ENCODE assay signal across 17 cellular contexts in genomic region chr1:107862064-107862463, GRCh38.
DNase-seq lines count a peak whose midpoint lies in the region; ATAC-seq and TF ChIP-seq lines count a peak whose summit lies in the region.
"Had no signal": no experiment of that assay in that cellular context is flagged by ENCODE, and none has a peak within 500 bp of the region (broad histone marks: within the 10 kb centered on the region; RNA-seq: fewer than 3 reads in every experiment).

No MANE protein-coding gene starts in this region.

- POLR2A ChIA-PET in WTC11 (lab: Charles Lee): no interaction called here

- peaks cover 13% of the 10 kb centered on the region for H3K36me3 Mint-ChIP-seq in WTC11
- peaks cover 2% of the 10 kb centered on the region for H3K36me3 Mint-ChIP-seq in activated CD8-positive, alpha-beta memory T cell treated with anti-CD3 and anti-CD28 coated beads, Interleukin-2, amount 10 ng/mL, durations not matched to agents 7 days and 5 days

- peaks cover 39% of the 10 kb centered on the region for H3K4me1 ChIP-seq in DOHH2 (ENCODE audit: control insufficient read depth, low read length)
- no peaks in the 10 kb centered on the region for H3K4me1 ChIP-seq in mucosa of descending colon (ENCODE audit: low read depth)
- H3K4me1 ChIP-seq: esophagus squamous epithelium had no signal

- no peaks in the 10 kb centered on the region for H3K9me2 ChIP-seq in DOHH2 (replicated peaks; ENCODE audit: control insufficient read depth, low read length)

- no peaks in the 10 kb centered on the region for H4K20me1 ChIP-seq in DOHH2 (ENCODE audit: control insufficient read depth, insufficient read depth, low read depth, low read length)

- intact Hi-C loops in mucosa of descending colon (cut with DNase I, micrococcal nuclease): no loop called here

- peak; percentile 34; the same call in 1 of the 2 replicates for ATAC-seq in WTC11
- ATAC-seq in mucosa of descending colon: peak; percentile 26
- ATAC-seq in activated CD8-positive, alpha-beta memory T cell treated with anti-CD3 and anti-CD28 coated beads, Interleukin-2, amount 10 ng/mL, durations not matched to agents 7 days and 5 days: no peak
- no peak for ATAC-seq in HG02642 (IDR thresholded peaks at IDR 0.05; ENCODE audit: poor library complexity, unreplicated experiment)
- ATAC-seq: activated T-cell treated with anti-CD3 and anti-CD28 coated beads, Interleukin-2, amount 50 U/mL, for 4 hours had no signal

- H3K27me3 ChIP-seq in DOHH2 (ENCODE audit: control insufficient read depth, low read length): no peaks in the 10 kb centered on the region
- H3K27me3 ChIP-seq: esophagus squamous epithelium, heart right ventricle had no signal

- H3F3A ChIP-seq in DOHH2 (ENCODE audit: control insufficient read depth, insufficient read depth): no peaks in the 10 kb centered on the region

- peak overlapping the region; percentile 42 for H3K27ac ChIP-seq in DOHH2 (ENCODE audit: low read depth, low read length)
- H3K27ac ChIP-seq: esophagus squamous epithelium, heart right ventricle, skin epidermis had no signal

- no peak overlapping the region for H3K27ac Mint-ChIP-seq in WTC11
- H3K27ac Mint-ChIP-seq in activated CD8-positive, alpha-beta memory T cell treated with anti-CD3 and anti-CD28 coated beads, Interleukin-2, amount 10 ng/mL, durations not matched to agents 7 days and 5 days: no peak overlapping the region
- H3K27ac Mint-ChIP-seq: activated CD4-positive, alpha-beta T cell treated with anti-CD3 and anti-CD28 coated beads, Interleukin-2, amount 10 ng/mL, durations not matched to agents 7 days and 5 days had no signal

- H3K4me3 ChIP-seq in DOHH2 (ENCODE audit: low read length) (peak overlapping the region; percentile 39), mucosa of descending colon (no peak overlapping the region)
- H3K4me3 ChIP-seq: esophagus squamous epithelium, heart right ventricle, skin epidermis had no signal

- DNase-seq in KG1 (lab: John Stamatoyannopoulos, UW): peak; percentile 43
- no peak for DNase-seq in WTC11 (ENCODE audit: low spot score)
- DNase-seq in mucosa of descending colon: no peak
- DNase-seq in NCI-H526 (lab: John Stamatoyannopoulos, UW): no peak
- no peak for DNase-seq in activated CD8-positive, alpha-beta memory T cell treated with anti-CD3 and anti-CD28 coated beads, Interleukin-2, amount 10 ng/mL, durations not matched to agents 7 days and 5 days
- DNase-seq in stimulated activated CD4-positive, alpha-beta T cell treated with anti-CD3 and anti-CD28 coated beads, Interleukin-1b, Interleukin-23, amount 100 ng/mL, for 48 hours: no peak
- DNase-seq: activated CD4-positive, alpha-beta T cell treated with anti-CD3 and anti-CD28 coated beads, Interleukin-2, amount 10 ng/mL, durations not matched to agents 7 days and 5 days; activated T-cell treated with anti-CD3 and anti-CD28 coated beads, Interleukin-2, amount 50 U/mL, for 4 hours; esophagus squamous epithelium; heart right ventricle; kidney glomerular epithelial cell; stimulated activated naive CD4-positive, alpha-beta T cell; trophoblast cell had no signal

- peaks cover 20% of the 10 kb centered on the region for H3K9me3 Mint-ChIP-seq in WTC11
- no peaks in the 10 kb centered on the region for H3K9me3 Mint-ChIP-seq in activated CD8-positive, alpha-beta memory T cell treated with anti-CD3 and anti-CD28 coated beads, Interleukin-2, amount 10 ng/mL, durations not matched to agents 7 days and 5 days (ENCODE audit: low read depth)
- H3K9me3 Mint-ChIP-seq: activated T-cell treated with anti-CD3 and anti-CD28 coated beads, Interleukin-2, amount 50 U/mL, for 4 hours had no signal

- H3K9me3 ChIP-seq in DOHH2 (ENCODE audit: control insufficient read depth, insufficient read depth, low read length) (no peaks in the 10 kb centered on the region), mucosa of descending colon (no peaks in the 10 kb centered on the region)
- H3K9me3 ChIP-seq: esophagus squamous epithelium had no signal

- no peak overlapping the region for H3K4me3 Mint-ChIP-seq in WTC11
- H3K4me3 Mint-ChIP-seq in activated CD8-positive, alpha-beta memory T cell treated with anti-CD3 and anti-CD28 coated beads, Interleukin-2, amount 10 ng/mL, durations not matched to agents 7 days and 5 days: no peak overlapping the region
- H3K4me3 Mint-ChIP-seq: activated CD4-positive, alpha-beta T cell treated with anti-CD3 and anti-CD28 coated beads, Interleukin-2, amount 10 ng/mL, durations not matched to agents 7 days and 5 days; activated T-cell treated with anti-CD3 and anti-CD28 coated beads, Interleukin-2, amount 50 U/mL, for 4 hours had no signal

- H3K4me2 ChIP-seq in DOHH2 (ENCODE audit: low read length): peak overlapping the region; percentile 47

- no peaks in the 10 kb centered on the region for H3K36me3 ChIP-seq in DOHH2 (ENCODE audit: control insufficient read depth, low read length)
- H3K36me3 ChIP-seq in mucosa of descending colon (ENCODE audit: low read depth): no peaks in the 10 kb centered on the region
- H3K36me3 ChIP-seq: esophagus squamous epithelium, heart right ventricle had no signal

- H3K79me2 ChIP-seq in DOHH2 (ENCODE audit: control insufficient read depth, low read length): no peaks in the 10 kb centered on the region

- peaks cover 61% of the 10 kb centered on the region for H3K4me1 Mint-ChIP-seq in WTC11
- peaks cover 22% of the 10 kb centered on the region for H3K4me1 Mint-ChIP-seq in activated CD8-positive, alpha-beta memory T cell treated with anti-CD3 and anti-CD28 coated beads, Interleukin-2, amount 10 ng/mL, durations not matched to agents 7 days and 5 days

- no peaks in the 10 kb centered on the region; the same call in 1 of the 2 replicates for H3K27me3 Mint-ChIP-seq in WTC11 (ENCODE audit: low read depth)
- no peaks in the 10 kb centered on the region for H3K27me3 Mint-ChIP-seq in activated CD8-positive, alpha-beta memory T cell treated with anti-CD3 and anti-CD28 coated beads, Interleukin-2, amount 10 ng/mL, durations not matched to agents 7 days and 5 days
- H3K27me3 Mint-ChIP-seq: activated CD4-positive, alpha-beta T cell treated with anti-CD3 and anti-CD28 coated beads, Interleukin-2, amount 10 ng/mL, durations not matched to agents 7 days and 5 days; IgD-negative memory B cell had no signal

- TF ChIP-seq CTCF in DOHH2 (IDR thresholded peaks at IDR 0.05; ENCODE audit: low read depth, low read length, poor library complexity, severe bottlenecking) (no peak), WTC11 (IDR thresholded peaks at IDR 0.05) (no peak), mucosa of descending colon (IDR thresholded peaks at IDR 0.05) (no peak)

- CTCF ChIA-PET in WTC11 (lab: Charles Lee): no interaction called here
- CTCF ChIA-PET in activated CD8-positive, alpha-beta memory T cell treated with anti-CD3 and anti-CD28 coated beads, Interleukin-2, amount 10 ng/mL, durations not matched to agents 7 days and 5 days (lab: Charles Lee): no interaction called here

TF ChIP-seq in WTC11, 78 proteins besides CTCF, POLR2A, EP300 and RAD21:
- TF ChIP-seq MAX (CRISPR knock-in tag; IDR thresholded peaks at IDR 0.05) (no peak), ERG (CRISPR knock-in tag; IDR thresholded peaks at IDR 0.05) (no peak), TP53 (CRISPR knock-in tag; IDR thresholded peaks at IDR 0.05) (no peak), NFATC4 (CRISPR knock-in tag; IDR thresholded peaks at IDR 0.05) (no peak), CREB1 (CRISPR knock-in tag; IDR thresholded peaks at IDR 0.05) (no peak)

Comparison
In these comparisons a context has a peak if more than half of its experiments do, and no peak if none do; other contexts are left out.
1. ATAC-seq: peak in WTC11 (single experiment) and mucosa of descending colon (single experiment); none in activated CD8-positive, alpha-beta memory T cell treated with anti-CD3 and anti-CD28 coated beads, Interleukin-2, amount 10 ng/mL, durations not matched to agents 7 days and 5 days (single experiment) and HG02642 (single experiment).